ENCODE assay signal across 8 cellular contexts in the genomic region with DNA sequence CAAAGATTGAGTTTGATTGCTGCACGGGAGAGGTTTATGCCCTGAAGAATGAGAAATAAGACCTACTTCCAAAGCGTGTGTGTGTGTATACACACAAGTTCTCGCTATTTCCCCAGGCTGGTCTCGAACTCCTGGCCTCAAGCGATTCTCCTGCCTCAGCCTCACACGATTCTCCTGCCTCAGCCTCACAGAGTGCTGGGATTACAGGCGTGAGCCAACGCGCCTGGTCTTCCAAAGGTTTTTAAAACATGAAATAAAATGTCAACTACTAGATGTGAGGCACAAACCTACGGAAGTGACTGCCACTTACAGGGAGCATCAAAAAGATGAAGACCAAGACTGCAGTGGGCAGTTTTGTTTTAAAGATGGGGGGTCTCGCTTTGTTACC. TPM values are rescaled to one million over a fixed set of nuclear protein-coding genes. Genes with fewer than 3 reads are reported as not detected.
DNase-seq lines count a peak whose midpoint lies in the region; ATAC-seq and TF ChIP-seq lines count a peak whose summit lies in the region.

No MANE protein-coding gene starts in this region.

- H3F3A ChIP-seq in GM23248 (ENCODE audit: insufficient read depth), result peaks cover 2% of the 10 kb centered on the region; the same call in 1 of the 2 replicates

- H4K20me1 ChIP-seq in GM23248 (ENCODE audit: insufficient read depth) (no peaks in the 10 kb centered on the region), fibroblast of lung (ENCODE audit: control insufficient read depth, extremely low read depth, insufficient read depth, low read length) (no peaks in the 10 kb centered on the region)

- H2AFZ ChIP-seq in GM23248, result peak overlapping the region; percentile 93
- peak overlapping the region; percentile 56 for H2AFZ ChIP-seq in fibroblast of lung (ENCODE audit: low read length)

- H3K27me3 ChIP-seq in GM23248 (replicated peaks; ENCODE audit: insufficient read depth), result no peaks in the 10 kb centered on the region
- H3K27me3 ChIP-seq in SJCRH30, result no peaks in the 10 kb centered on the region
- no peaks in the 10 kb centered on the region for H3K27me3 ChIP-seq in fibroblast of lung (ENCODE audit: control insufficient read depth, insufficient read depth, low read length)
- H3K27me3 ChIP-seq in gastrocnemius medialis, result no peaks in the 10 kb centered on the region
- no peaks in the 10 kb centered on the region for H3K27me3 ChIP-seq in adrenal gland

- H3K79me2 ChIP-seq in GM23248 (ENCODE audit: insufficient read depth) (peaks cover 29% of the 10 kb centered on the region), fibroblast of lung (ENCODE audit: control insufficient read depth, insufficient read depth, low read length) (no peaks in the 10 kb centered on the region)

- 80 to 81% methylated on average over 11 of the region's 11 CpGs for WGBS in GM23248 (ENCODE audit: low coverage in 1 of 2, low lambda C conversion rate in 2 of 2, missing lambda C conversion rate in 2 of 2), 2 experiments
- 68 to 83% (median 75%) methylated on average over 11 of the region's 11 CpGs for WGBS in adrenal gland, 4 donors

- in situ Hi-C loops in GM23248 (cut with MboI) (no loop called here), gastrocnemius medialis (cut with MboI; ENCODE audit: low sequenced_read_pairs in 4 of 4) (no loop called here)

- DNase-seq in GM23248 (no peak), SJCRH30 (no peak), fibroblast of lung (ENCODE audit: low read depth in 2 of 2) (no peak), gastrocnemius medialis (no peak), OCI-M2 (lab: John Stamatoyannopoulos, UW; ENCODE audit: unreplicated experiment) (no peak), NCI-H1436 treated with DMSO at 0.1 percent for 48 hours (lab: John Stamatoyannopoulos, UW) (no peak), adrenal gland (no peak)

- peaks cover 12% of the 10 kb centered on the region; the same call in 1 of the 2 replicates for H3K36me3 ChIP-seq in GM23248 (ENCODE audit: low read depth)
- H3K36me3 ChIP-seq in SJCRH30, result no peaks in the 10 kb centered on the region
- H3K36me3 ChIP-seq in fibroblast of lung (ENCODE audit: control insufficient read depth, insufficient read depth, low read length), result peaks cover 1% of the 10 kb centered on the region
- peaks cover 0 to 16% of the 10 kb centered on the region in 2 donors for H3K36me3 ChIP-seq in gastrocnemius medialis
- no peaks in the 10 kb centered on the region for H3K36me3 ChIP-seq in adrenal gland (replicated peaks in 1 of 2)

- peak overlapping the region; percentile 88 for H3K9ac ChIP-seq in GM23248
- H3K9ac ChIP-seq in fibroblast of lung (ENCODE audit: insufficient read depth, low read length), result no peak overlapping the region

- H3K9me3 ChIP-seq in GM23248 (ENCODE audit: low read depth) (no peaks in the 10 kb centered on the region), SJCRH30 (replicated peaks) (no peaks in the 10 kb centered on the region), fibroblast of lung (ENCODE audit: control insufficient read depth, insufficient read depth, low read depth, low read length) (no peaks in the 10 kb centered on the region), gastrocnemius medialis (no peaks in the 10 kb centered on the region), adrenal gland (replicated peaks in 1 of 3) (no peaks in the 10 kb centered on the region)

- intact Hi-C loops in gastrocnemius medialis (cut with DNase I; ENCODE audit: low total_unique reads), result loop anchor here (1.0 kb wide), 1 partner anchor 58 kb away; the partner anchor contains the start of genes NUP37 and PARPBP
- intact Hi-C loops in adrenal gland (cut with DNase I), result no loop called here

- H3K4me2 ChIP-seq in GM23248 (ENCODE audit: unreplicated experiment), result peak overlapping the region; percentile 84
- peak overlapping the region; percentile 74 for H3K4me2 ChIP-seq in fibroblast of lung (ENCODE audit: extremely low read depth, insufficient read depth, low read length)

- H3K27ac ChIP-seq in GM23248, result no peak overlapping the region
- no peak overlapping the region for H3K27ac ChIP-seq in SJCRH30
- no peak overlapping the region for H3K27ac ChIP-seq in fibroblast of lung (ENCODE audit: insufficient read depth, low read length)
- H3K27ac ChIP-seq in gastrocnemius medialis, result peak overlapping the region in 2 of 4 donors; percentile 88 to 92
- no peak overlapping the region for H3K27ac ChIP-seq in adrenal gland

- TF ChIP-seq CTCF in fibroblast of lung (conservative IDR thresholded peaks at IDR 0.05 in 1 of 2, IDR thresholded peaks at IDR 0.05 in 1 of 2; ENCODE audit: low read depth in 1 of 2, low read length in 2 of 2) (no peak), gastrocnemius medialis (IDR thresholded peaks at IDR 0.05 in 4 of 5, conservative IDR thresholded peaks at IDR 0.05 in 1 of 5) (no peak), adrenal gland (IDR thresholded peaks at IDR 0.05) (no peak)

- H3K9me2 ChIP-seq in GM23248 (ENCODE audit: insufficient read depth), result no peaks in the 10 kb centered on the region

- H3K4me3 ChIP-seq in GM23248, result peak overlapping the region; percentile 82
- peak overlapping the region; percentile 81 for H3K4me3 ChIP-seq in SJCRH30
- peak overlapping the region in 2 of 4 experiments; percentile 62 to 96 for H3K4me3 ChIP-seq in fibroblast of lung (replicated peaks in 1 of 4; ENCODE audit: control extremely low read depth in 1 of 4, insufficient read depth in 1 of 4, low read depth in 3 of 4, low read length in 4 of 4)
- H3K4me3 ChIP-seq in gastrocnemius medialis, result peak overlapping the region; percentile 88 to 95 (median 91)
- peak overlapping the region in 1 of 4 donors; percentile 90 for H3K4me3 ChIP-seq in adrenal gland

- ATAC-seq in gastrocnemius medialis, result no peak
- ATAC-seq in GM21737 (IDR thresholded peaks at IDR 0.05; ENCODE audit: unreplicated experiment), result no peak

- H3K4me1 ChIP-seq in GM23248 (ENCODE audit: insufficient read depth), result peaks cover 9% of the 10 kb centered on the region
- H3K4me1 ChIP-seq in SJCRH30, result no peaks in the 10 kb centered on the region
- no peaks in the 10 kb centered on the region for H3K4me1 ChIP-seq in fibroblast of lung (ENCODE audit: control insufficient read depth, extremely low read depth, insufficient read depth, low read length)
- H3K4me1 ChIP-seq in gastrocnemius medialis, result peaks cover 3 to 12% of the 10 kb centered on the region in 2 donors
- H3K4me1 ChIP-seq in adrenal gland (replicated peaks in 1 of 2), result no peaks in the 10 kb centered on the region

- TF ChIP-seq POLR2A in gastrocnemius medialis (IDR thresholded peaks at IDR 0.05) (no peak), adrenal gland (IDR thresholded peaks at IDR 0.05) (no peak)

RNA-seq across cellular contexts. Expression of gene WASHC3, which starts 0.6 kb away (rescaled TPM):
- 98.3 and 103 TPM in 2 replicates for total RNA-seq in GM23248 (2014; rRNA removed; shearing (Covaris generic))
- polyA plus RNA-seq in GM23248 (2016; fragmentation: Nextera tagmentation; extraction: Ambion mirVana) (143 and 150 TPM in 2 replicates), fibroblast of lung (85.3 and 97.5 TPM in 2 replicates), adrenal gland (100 to 1,000 TPM in 1 of 3 donors, 10 to 100 TPM in 2; 54.9 to 101 (median 72.7) TPM)
- total RNA-seq in SJCRH30 (2014; rRNA removed; shearing (Covaris generic)), result 33.7 and 38.4 TPM in 2 replicates
- total RNA-seq in fibroblast of lung (108 and 149 TPM in 2 replicates), gastrocnemius medialis (10 to 100 TPM; 44.2 to 81.8 (median 62.2) TPM), adrenal gland (10 to 100 TPM; 37.8 to 89.6 (median 49.0) TPM)
- 73.8 and 76.7 TPM in 2 replicates for polyA plus RNA-seq in fibroblast of lung (2012)
- polyA minus RNA-seq in fibroblast of lung (ENCODE audit: low replicate concordance), result 22.7 and 30.8 TPM in 2 replicates

RNA-seq across cellular contexts. Expression of gene NUP37, which starts 57.5 kb away (rescaled TPM):
- 39.4 and 53.9 TPM in 2 replicates for total RNA-seq in GM23248 (2014; rRNA removed; shearing (Covaris generic))
- polyA plus RNA-seq in GM23248 (2016; fragmentation: Nextera tagmentation; extraction: Ambion mirVana), result 48.5 and 50.7 TPM in 2 replicates
- total RNA-seq in SJCRH30 (2014; rRNA removed; shearing (Covaris generic)), result 49.4 and 63.5 TPM in 2 replicates
- 30.3 and 38.3 TPM in 2 replicates for total RNA-seq in fibroblast of lung
- polyA plus RNA-seq in fibroblast of lung, result 61.9 and 81.0 TPM in 2 replicates
- 32.0 and 42.3 TPM in 2 replicates for polyA plus RNA-seq in fibroblast of lung (2012)
- polyA minus RNA-seq in fibroblast of lung (ENCODE audit: low replicate concordance), result 2.8 TPM in 1 of 2 replicates, not detected in the other
- total RNA-seq in gastrocnemius medialis, result 10 to 100 TPM; 11.6 to 26.6 (median 19.2) TPM
- 10 to 100 TPM; 16.2 to 80.8 (median 28.8) TPM for total RNA-seq in adrenal gland
- polyA plus RNA-seq in adrenal gland, result 10 to 100 TPM in 2 of 3 donors, 1 to 10 TPM in 1; 8.6 to 28.3 (median 12.5) TPM

RNA-seq across cellular contexts. Expression of gene PARPBP, which starts 57.6 kb away (rescaled TPM):
- total RNA-seq in GM23248 (2014; rRNA removed; shearing (Covaris generic)), result 10.1 and 13.4 TPM in 2 replicates
- polyA plus RNA-seq in GM23248 (2016; fragmentation: Nextera tagmentation; extraction: Ambion mirVana), result 9.5 and 10.3 TPM in 2 replicates
- 53.3 and 59.8 TPM in 2 replicates for total RNA-seq in SJCRH30 (2014; rRNA removed; shearing (Covaris generic))
- total RNA-seq in fibroblast of lung, result 3.6 and 9.4 TPM in 2 replicates
- polyA plus RNA-seq in fibroblast of lung, result 5.7 and 11.7 TPM in 2 replicates
- 3.3 and 7.0 TPM in 2 replicates for polyA plus RNA-seq in fibroblast of lung (2012)
- polyA minus RNA-seq in fibroblast of lung (ENCODE audit: low replicate concordance), result 1.4 and 1.6 TPM in 2 replicates
- 1 to 10 TPM in 2 of 4 donors, under 1 TPM in 2; 0.31 to 3.1 (median 0.89) TPM for total RNA-seq in gastrocnemius medialis
- total RNA-seq in adrenal gland, result 1 to 10 TPM in 7 of 8 donors, under 1 TPM in 1; 0.67 to 3.5 (median 1.4) TPM
- 1 to 10 TPM in 2 of 3 donors, under 1 TPM in 1; 0.80 to 2.8 (median 1.3) TPM for polyA plus RNA-seq in adrenal gland
